In the genomic region with DNA sequence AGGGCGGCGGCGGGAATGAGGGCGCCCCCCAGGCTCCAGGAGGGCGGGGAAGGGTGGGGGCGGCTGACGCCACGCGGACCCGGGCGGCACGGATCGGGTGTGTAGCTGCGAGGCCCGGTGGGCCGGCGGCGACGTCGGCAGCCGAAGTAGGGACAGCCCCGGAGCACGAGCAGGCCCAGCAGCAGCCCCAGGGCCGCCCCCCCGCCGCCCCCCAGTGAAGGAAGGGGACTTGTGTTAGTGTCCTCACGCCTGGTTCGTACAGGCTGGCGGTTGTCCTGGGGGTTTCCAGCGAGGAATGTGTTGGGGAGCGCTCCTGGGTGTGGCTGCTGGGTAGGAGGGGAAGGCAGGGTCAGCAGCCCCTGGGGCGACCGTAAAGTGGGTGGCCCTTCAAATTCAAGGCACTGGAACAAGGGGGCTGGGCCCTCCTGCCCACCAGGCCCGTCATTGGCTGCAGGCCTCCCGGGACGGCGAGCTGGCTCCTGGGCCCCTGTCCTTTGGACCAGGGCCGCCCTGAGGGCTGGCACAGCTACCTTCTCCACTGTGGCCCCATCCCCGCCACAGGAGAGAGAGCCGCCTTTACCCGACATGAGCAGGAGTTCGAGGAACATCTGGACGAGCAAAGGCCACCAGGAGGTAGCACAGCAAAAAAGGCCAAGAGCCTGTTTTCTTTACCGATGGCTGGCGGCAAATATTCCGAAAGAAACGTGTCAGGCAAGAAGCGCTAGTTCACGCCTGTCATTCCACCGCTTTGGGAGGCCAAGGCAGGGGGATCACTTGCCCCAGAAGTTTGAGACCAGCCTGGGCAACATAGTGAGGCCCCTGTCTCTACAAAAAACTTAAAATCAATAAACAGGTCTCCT, we compare ENCODE assay signal across 8 cellular contexts. TPM values are rescaled to one million over a fixed set of nuclear protein-coding genes. Genes with fewer than 3 reads are reported as not detected.
DNase-seq lines count a peak whose midpoint lies in the region; ATAC-seq and TF ChIP-seq lines count a peak whose summit lies in the region.

No MANE protein-coding gene starts in this region.

- H3K4me1 ChIP-seq in Karpas-422 (ENCODE audit: low read length) (peaks cover 17% of the 10 kb centered on the region), adrenal gland (replicated peaks in 1 of 2) (peaks cover 16 to 22% of the 10 kb centered on the region in 2 donors), skeletal muscle tissue (ENCODE audit: control insufficient read depth in 3 of 3, insufficient read depth in 3 of 3, low read length in 3 of 3) (peaks cover 33 to 48% (median 36%) of the 10 kb centered on the region in 3 donors)

- intact Hi-C loops in adrenal gland (cut with DNase I): loop anchor here (5.0 to 10.0 kb wide), 4 partner anchors 255 to 417 kb away; partner anchors contain the start of gene KCNT1 (in 1 of the 2)

- no peak for TF ChIP-seq POLR2A in adrenal gland (IDR thresholded peaks at IDR 0.05)

- H2AFZ ChIP-seq in Karpas-422 (ENCODE audit: low read length): no peak overlapping the region

- H4K20me1 ChIP-seq in Karpas-422 (ENCODE audit: insufficient read depth, low read depth, low read length): peaks cover 11% of the 10 kb centered on the region; the same call in 1 of the 2 replicates

- H3K9me3 ChIP-seq in Karpas-422 (ENCODE audit: low read length): no peaks in the 10 kb centered on the region
- no peaks in the 10 kb centered on the region for H3K9me3 ChIP-seq in adrenal gland (replicated peaks in 1 of 3)
- no peaks in the 10 kb centered on the region for H3K9me3 ChIP-seq in skeletal muscle tissue (ENCODE audit: control insufficient read depth in 3 of 3, low read length in 3 of 3)

- H3K27me3 ChIP-seq in Karpas-422 (ENCODE audit: low read length): no peaks in the 10 kb centered on the region
- H3K27me3 ChIP-seq in adrenal gland: no peaks in the 10 kb centered on the region
- peaks cover 0 to 7% (median 0%) of the 10 kb centered on the region in 3 donors for H3K27me3 ChIP-seq in skeletal muscle tissue (ENCODE audit: control insufficient read depth in 3 of 3, insufficient read depth in 3 of 3, low read length in 3 of 3)

- peaks cover 6% of the 10 kb centered on the region for H3K4me1 Mint-ChIP-seq in activated naive CD4-positive, alpha-beta T cell treated with anti-CD3 and anti-CD28 coated beads, Interleukin-2, amount 50 U/mL, for 24 hours

- H3K36me3 ChIP-seq in Karpas-422 (ENCODE audit: insufficient read depth, low read length) (no peaks in the 10 kb centered on the region), adrenal gland (replicated peaks in 1 of 2) (peaks cover 0 to 21% of the 10 kb centered on the region in 2 donors), skeletal muscle tissue (ENCODE audit: control insufficient read depth in 3 of 3, insufficient read depth in 3 of 3, low read length in 3 of 3) (peaks cover 4 to 15% (median 13%) of the 10 kb centered on the region in 3 donors)

- no peak for DNase-seq in activated naive CD4-positive, alpha-beta T cell (lab: John Stamatoyannopoulos, UW)
- DNase-seq in Karpas-422 (peak; percentile 58), adrenal gland (peak in 3 of 7 donors; percentile 37 to 60 (median 52))
- no peak for DNase-seq in NK-92 treated with Interleukin-12 subunit alpha and Interleukin-12 subunit beta, amount 100 ng/mL, for 24 hours (lab: John Stamatoyannopoulos, UW)

- peak overlapping the region; percentile 81 for H3K4me3 Mint-ChIP-seq in activated naive CD4-positive, alpha-beta T cell treated with anti-CD3 and anti-CD28 coated beads, Interleukin-2, amount 50 U/mL, for 24 hours

- TF ChIP-seq CTCF in adrenal gland (IDR thresholded peaks at IDR 0.05): no peak

- ATAC-seq in HG03280 (IDR thresholded peaks at IDR 0.05; ENCODE audit: unreplicated experiment): no peak

- H3K27ac Mint-ChIP-seq in activated naive CD4-positive, alpha-beta T cell treated with anti-CD3 and anti-CD28 coated beads, Interleukin-2, amount 50 U/mL, for 24 hours: peak overlapping the region; percentile 79

- H3K36me3 Mint-ChIP-seq in activated naive CD4-positive, alpha-beta T cell treated with anti-CD3 and anti-CD28 coated beads, Interleukin-2, amount 50 U/mL, for 24 hours: no peaks in the 10 kb centered on the region

- H3K27me3 Mint-ChIP-seq in activated naive CD4-positive, alpha-beta T cell treated with anti-CD3 and anti-CD28 coated beads, Interleukin-2, amount 50 U/mL, for 24 hours: no peaks in the 10 kb centered on the region

- H3K4me2 ChIP-seq in Karpas-422 (ENCODE audit: low read depth, low read length, poor library complexity, severe bottlenecking): peak overlapping the region; percentile 61

- peak overlapping the region; percentile 95 for H3K9ac ChIP-seq in Karpas-422 (ENCODE audit: low read length)
- H3K9ac ChIP-seq in skeletal muscle tissue (ENCODE audit: low read depth in 1 of 3, low read length in 3 of 3): peak overlapping the region; percentile 83 to 89 (median 86)

- peak overlapping the region; percentile 72 for H3K4me3 ChIP-seq in Karpas-422 (ENCODE audit: low read length)
- H3K4me3 ChIP-seq in adrenal gland: peak overlapping the region in 3 of 4 donors; percentile 28 to 97 (median 42)
- peak overlapping the region; percentile 61 for H3K4me3 ChIP-seq in iPS-11a (ENCODE audit: low read depth, low read length)
- H3K4me3 ChIP-seq in skeletal muscle tissue (ENCODE audit: low read length in 3 of 3): peak overlapping the region; percentile 68 to 78 (median 78)

- H3K27ac ChIP-seq in Karpas-422 (ENCODE audit: low read length): peak overlapping the region; percentile 76
- H3K27ac ChIP-seq in adrenal gland: peak overlapping the region; percentile 39 to 98 (median 81)
- H3K27ac ChIP-seq in skeletal muscle tissue (ENCODE audit: low read depth, low read length): peak overlapping the region; percentile 91

- H3K9me2 ChIP-seq in Karpas-422 (replicated peaks; ENCODE audit: insufficient read depth, low read length): no peaks in the 10 kb centered on the region

- H3K9me3 Mint-ChIP-seq in activated naive CD4-positive, alpha-beta T cell treated with anti-CD3 and anti-CD28 coated beads, Interleukin-2, amount 50 U/mL, for 24 hours: no peaks in the 10 kb centered on the region

- H3K79me2 ChIP-seq in Karpas-422 (ENCODE audit: low read length): peaks cover 8% of the 10 kb centered on the region; the same call in 1 of the 2 replicates

- 8 to 23% (median 15%) methylated on average over 25 to 50 of the region's 50 CpGs for WGBS in adrenal gland, 4 donors

RNA-seq across cellular contexts. Expression of gene TMEM250, which starts 0.8 kb away (rescaled TPM):
- total RNA-seq in Karpas-422 (2014; rRNA removed; shearing (Covaris generic); ENCODE audit: low replicate concordance): 15.1 and 40.9 TPM in 2 replicates
- total RNA-seq in adrenal gland (10 to 100 TPM; 19.7 to 47.2 (median 35.9) TPM), skeletal muscle tissue (24.0 TPM)
- 10 to 100 TPM in 2 of 3 donors, 1 to 10 TPM in 1; 5.2 to 12.4 (median 10.6) TPM for polyA plus RNA-seq in adrenal gland

RNA-seq across cellular contexts. Expression of gene NACC2, which starts 24.4 kb away (rescaled TPM):
- total RNA-seq in Karpas-422 (2014; rRNA removed; shearing (Covaris generic); ENCODE audit: low replicate concordance): not detected in 2 replicates
- total RNA-seq in adrenal gland: 10 to 100 TPM; 27.2 to 61.0 (median 38.6) TPM
- 10 to 100 TPM in 1 of 3 donors, 1 to 10 TPM in 2; 5.7 to 11.3 (median 7.1) TPM for polyA plus RNA-seq in adrenal gland
- total RNA-seq in skeletal muscle tissue: 7.3 TPM
